In the genomic region with DNA sequence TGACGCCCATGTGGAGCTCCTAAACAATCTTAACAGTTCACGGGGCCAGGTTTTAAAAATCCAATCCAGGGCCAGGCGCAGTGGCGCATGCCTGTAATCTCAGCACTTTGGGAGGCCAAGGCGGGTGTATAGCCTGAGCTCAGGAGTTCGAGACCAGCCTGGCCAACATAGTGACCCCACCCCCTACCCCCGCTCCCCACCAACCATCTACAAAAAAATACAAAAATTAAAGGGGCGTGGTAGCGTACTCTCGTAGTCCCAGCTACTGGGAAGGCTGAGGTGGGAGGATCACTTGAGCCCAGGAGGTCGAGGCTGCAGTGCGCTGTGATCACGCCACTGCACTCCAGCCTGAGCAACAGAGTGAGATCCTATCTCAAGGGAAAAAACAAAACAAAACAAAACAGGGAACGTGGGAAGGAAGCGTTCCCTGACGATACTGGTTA, we compare ENCODE assay signal across 1 cellular context.
TF ChIP-seq lines count a peak whose summit lies in the region.

No MANE protein-coding gene starts in this region.

TF ChIP-seq in H1, 55 proteins besides CTCF, POLR2A, EP300 and RAD21:
- TF ChIP-seq CEBPB (IDR thresholded peaks at IDR 0.05; ENCODE audit: low read depth, low read length) (no peak), HDAC6 (IDR thresholded peaks at IDR 0.05; ENCODE audit: low read depth, low read length) (no peak), TEAD4 (IDR thresholded peaks at IDR 0.05; ENCODE audit: low read depth, low read length) (no peak), JUN (IDR thresholded peaks at IDR 0.05; ENCODE audit: low read depth, low read length) (no peak), GABPA (IDR thresholded peaks at IDR 0.05; ENCODE audit: borderline replicate concordance, insufficient read depth, low read length) (no peak)
